ENCODE assay signal across 11 cellular contexts in the genomic region with DNA sequence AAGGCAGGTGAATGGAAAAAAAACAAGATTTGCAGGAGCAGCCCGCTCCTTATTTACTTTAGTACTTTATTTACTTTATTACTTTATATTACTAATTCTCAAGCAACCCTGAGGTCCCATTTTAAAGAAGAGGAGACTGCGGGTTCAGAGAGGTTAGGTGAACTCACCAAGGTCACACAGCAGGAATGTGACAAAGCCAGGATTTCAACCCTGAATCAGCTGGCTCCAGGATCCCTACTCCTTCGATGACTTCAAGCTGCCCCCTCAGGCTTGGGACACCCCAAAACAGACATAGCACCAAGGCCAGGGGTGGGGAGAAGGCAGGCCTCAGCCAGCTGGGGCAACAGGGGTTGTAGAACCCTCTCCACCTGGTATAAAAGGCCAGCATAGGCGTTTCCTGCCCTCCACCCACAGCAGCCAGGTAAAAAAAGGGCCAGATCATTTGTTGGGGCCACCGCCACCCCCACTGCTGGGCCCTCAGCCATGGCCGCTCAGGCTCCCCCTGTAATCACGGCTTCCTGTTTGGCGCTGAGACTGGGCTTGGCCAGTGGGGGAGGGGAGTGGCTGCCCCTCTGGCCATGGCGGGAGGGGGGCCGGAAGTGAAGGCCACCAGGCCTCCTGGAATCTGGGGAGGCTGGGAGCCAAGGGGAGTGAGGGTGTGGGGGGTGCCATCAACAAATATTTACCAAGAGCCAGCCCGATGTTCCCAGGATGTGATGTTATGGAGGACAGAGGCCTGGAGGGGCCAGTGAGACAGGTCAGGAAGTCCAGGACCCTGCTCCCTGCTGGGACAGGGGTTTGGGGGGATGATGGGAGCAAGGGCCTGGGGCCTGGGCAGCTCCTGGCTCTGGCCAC. TPM values are rescaled to one million over a fixed set of nuclear protein-coding genes. Genes with fewer than 3 reads are reported as not detected.
DNase-seq lines count a peak whose midpoint lies in the region; ATAC-seq and TF ChIP-seq lines count a peak whose summit lies in the region.
"Had no signal": no experiment of that assay in that cellular context is flagged by ENCODE, and none has a peak within 500 bp of the region (broad histone marks: within the 10 kb centered on the region; RNA-seq: fewer than 3 reads in every experiment).

No MANE protein-coding gene starts in this region.

- peak; percentile 19 for DNase-seq in activated naive CD4-positive, alpha-beta T cell treated with anti-CD3 and anti-CD28 coated beads, Interleukin-2, amount 10 ng/mL, durations not matched to agents 7 days and 5 days
- no peak for DNase-seq in activated naive CD4-positive, alpha-beta T cell treated with Interleukin-2 at 50 U/mL for 16 hours
- peak; percentile 48 to 51 for DNase-seq in uterus
- DNase-seq in activated CD4-positive, CD25-positive, alpha-beta regulatory T cell treated with anti-CD3 and anti-CD28 coated beads, Interleukin-2, amount 50 U/mL, for 72 hours: no peak
- DNase-seq in SIG-M5 treated with dmso at 0.1 percent for 504 hours (lab: John Stamatoyannopoulos, UW; ENCODE audit: unreplicated experiment): no peak
- DNase-seq: DND-41, PC-9 had no signal

- H3K4me1 ChIP-seq in gastroesophageal sphincter: peaks cover 0 to 98% (median 39%) of the 10 kb centered on the region in 3 donors
- peaks cover 3 to 11% of the 10 kb centered on the region in 2 donors for H3K4me1 ChIP-seq in mucosa of rectum (ENCODE audit: control insufficient read depth in 2 of 2, insufficient read depth in 2 of 2, low read length in 2 of 2)
- H3K4me1 ChIP-seq in uterus: peaks cover 0 to 17% of the 10 kb centered on the region in 2 donors

- TF ChIP-seq POLR2A in gastroesophageal sphincter (IDR thresholded peaks at IDR 0.05) (no peak), uterus (IDR thresholded peaks at IDR 0.05) (no peak)

- no peaks in the 10 kb centered on the region for H3K36me3 ChIP-seq in gastroesophageal sphincter
- no peaks in the 10 kb centered on the region for H3K36me3 ChIP-seq in mucosa of rectum (ENCODE audit: control insufficient read depth in 2 of 2, insufficient read depth in 2 of 2, low read length in 2 of 2)
- no peaks in the 10 kb centered on the region for H3K36me3 ChIP-seq in uterus

- no peaks in the 10 kb centered on the region for H3K9me3 Mint-ChIP-seq in activated naive CD4-positive, alpha-beta T cell treated with anti-CD3 and anti-CD28 coated beads, Interleukin-2, amount 10 ng/mL, durations not matched to agents 7 days and 5 days
- H3K9me3 Mint-ChIP-seq: memory B cell had no signal

- intact Hi-C loops in uterus (cut with DNase I; ENCODE audit: low total_unique reads): no loop called here

- H3K4me3 Mint-ChIP-seq in activated naive CD4-positive, alpha-beta T cell treated with anti-CD3 and anti-CD28 coated beads, Interleukin-2, amount 10 ng/mL, durations not matched to agents 7 days and 5 days: no peak overlapping the region
- H3K4me3 Mint-ChIP-seq: memory B cell had no signal

- TF ChIP-seq CTCF in gastroesophageal sphincter (IDR thresholded peaks at IDR 0.05) (no peak), uterus (IDR thresholded peaks at IDR 0.05) (no peak)

- H3K27ac Mint-ChIP-seq in activated naive CD4-positive, alpha-beta T cell treated with anti-CD3 and anti-CD28 coated beads, Interleukin-2, amount 10 ng/mL, durations not matched to agents 7 days and 5 days: no peak overlapping the region
- H3K27ac Mint-ChIP-seq: memory B cell had no signal

- no peaks in the 10 kb centered on the region for H3K27me3 ChIP-seq in gastroesophageal sphincter
- H3K27me3 ChIP-seq in mucosa of rectum (ENCODE audit: control insufficient read depth in 2 of 2, insufficient read depth in 2 of 2, low read length in 2 of 2): peaks cover 0 to 5% of the 10 kb centered on the region in 2 donors
- no peaks in the 10 kb centered on the region for H3K27me3 ChIP-seq in uterus

- no peak overlapping the region for H3K9ac ChIP-seq in mucosa of rectum (ENCODE audit: low read depth in 1 of 2, low read length in 2 of 2)

- H3K4me3 ChIP-seq in gastroesophageal sphincter (no peak overlapping the region), mucosa of rectum (ENCODE audit: low read length in 2 of 2) (no peak overlapping the region), uterus (no peak overlapping the region)
- H3K4me3 ChIP-seq: PC-9 had no signal

- H3K36me3 Mint-ChIP-seq in activated naive CD4-positive, alpha-beta T cell treated with anti-CD3 and anti-CD28 coated beads, Interleukin-2, amount 10 ng/mL, durations not matched to agents 7 days and 5 days: no peaks in the 10 kb centered on the region
- H3K36me3 Mint-ChIP-seq: memory B cell had no signal

- CTCF ChIA-PET in activated naive CD4-positive, alpha-beta T cell treated with anti-CD3 and anti-CD28 coated beads, Interleukin-2, amount 10 ng/mL, durations not matched to agents 7 days and 5 days (lab: Charles Lee): interaction anchor here (1.4 kb wide), 1 partner anchor 100 kb away, joined by 3 read pairs; no protein-coding TSS in a partner anchor

- peaks cover 48% of the 10 kb centered on the region for H3K27me3 Mint-ChIP-seq in activated naive CD4-positive, alpha-beta T cell treated with anti-CD3 and anti-CD28 coated beads, Interleukin-2, amount 10 ng/mL, durations not matched to agents 7 days and 5 days

- no peak for TF ChIP-seq EP300 in gastroesophageal sphincter (IDR thresholded peaks at IDR 0.05)

- peak overlapping the region; percentile 16 to 84 (median 77) for H3K27ac ChIP-seq in gastroesophageal sphincter
- peak overlapping the region; percentile 17 to 58 for H3K27ac ChIP-seq in mucosa of rectum (ENCODE audit: low read depth in 2 of 2, low read length in 2 of 2)
- H3K27ac ChIP-seq in uterus: peak overlapping the region; percentile 65 to 76
- H3K27ac ChIP-seq: PC-9 had no signal

- H3K9me3 ChIP-seq in gastroesophageal sphincter (no peaks in the 10 kb centered on the region), mucosa of rectum (ENCODE audit: control insufficient read depth in 2 of 2, low read length in 2 of 2) (no peaks in the 10 kb centered on the region), uterus (no peaks in the 10 kb centered on the region)

- ATAC-seq in gastroesophageal sphincter: peak; percentile 42
- no peak for ATAC-seq in GM18867 (IDR thresholded peaks at IDR 0.05; ENCODE audit: unreplicated experiment)

- no peaks in the 10 kb centered on the region for H3K4me1 Mint-ChIP-seq in activated naive CD4-positive, alpha-beta T cell treated with anti-CD3 and anti-CD28 coated beads, Interleukin-2, amount 10 ng/mL, durations not matched to agents 7 days and 5 days
- H3K4me1 Mint-ChIP-seq: memory B cell had no signal

- 35 to 71% methylated on average over 3 to 6 of the region's 11 CpGs for WGBS in gastroesophageal sphincter (ENCODE audit: low coverage in 1 of 2), 2 donors

RNA-seq across cellular contexts. Expression of a gene that starts 6.5 kb away (rescaled TPM):
- total RNA-seq in gastroesophageal sphincter (100 to 1,000 TPM in 1 of 4 donors, 10 to 100 TPM in 3; 45.1 to 112 (median 52.6) TPM), uterus (10 to 100 TPM; 12.4 to 38.3 (median 30.5) TPM)

Comparison
In these comparisons a context has a peak if more than half of its experiments do, and no peak if none do; other contexts are left out.
1. DNase-seq: peak in activated naive CD4-positive, alpha-beta T cell treated with anti-CD3 and anti-CD28 coated beads, Interleukin-2, amount 10 ng/mL, durations not matched to agents 7 days and 5 days (single experiment) and uterus (2 of 2); none in activated naive CD4-positive, alpha-beta T cell treated with Interleukin-2 at 50 U/mL for 16 hours (single experiment), activated CD4-positive, CD25-positive, alpha-beta regulatory T cell treated with anti-CD3 and anti-CD28 coated beads, Interleukin-2, amount 50 U/mL, for 72 hours (single experiment) and SIG-M5 treated with dmso at 0.1 percent for 504 hours (single experiment).
2. Peak in every context shown above with its lines, with median percentiles within 50 percentile points of each other: H3K27ac ChIP-seq.